8 cellular contexts compared by ENCODE assay signal in genomic region chr12:120200364-120200817, GRCh38. TPM values are rescaled to one million over a fixed set of nuclear protein-coding genes. Genes with fewer than 3 reads are reported as not detected.
DNase-seq lines count a peak whose midpoint lies in the region; ATAC-seq and TF ChIP-seq lines count a peak whose summit lies in the region.
"Not testable (repeated sequence)": the region's sequence is repeated elsewhere in the genome, so short reads cannot be mapped to it uniquely, and the experiment has no call there.

No MANE protein-coding gene starts in this region.

- intact Hi-C loops in PC-9 (cut with micrococcal nuclease; ENCODE audit: unreplicated experiment) = loop anchor here (2.0 kb wide), 1 partner anchor 28 kb away; no protein-coding TSS in a partner anchor
- intact Hi-C loops in colonic mucosa (cut with DNase I); left ventricle myocardium inferior (cut with micrococcal nuclease); aorta (cut with DNase I): not testable (repeated sequence)

- CTCF ChIA-PET in PC-9 (lab: Charles Lee) = interaction anchor here (1.1 to 1.3 kb wide), 5 partner anchors 18 to 102 kb away, joined by 4 to 13 read pairs (median 8); partner anchors contain the start of genes PXN, RNU4-2 and SIRT4

- H3F3A ChIP-seq in GM23248 (ENCODE audit: insufficient read depth) (peaks cover 70% of the 10 kb centered on the region), PC-9 (ENCODE audit: insufficient read depth, low read depth) (peaks cover 56% of the 10 kb centered on the region)

- not testable (repeated sequence) for H3K9me3 ChIP-seq in GM23248 (ENCODE audit: low read depth); PC-9 (ENCODE audit: insufficient read depth, low read depth); colonic mucosa; left ventricle myocardium inferior (replicated peaks); mucosa of rectum (ENCODE audit: control insufficient read depth in 2 of 2, low read length in 2 of 2); aorta (ENCODE audit: control insufficient read depth, low read length)

- POLR2A ChIA-PET in PC-9 (lab: Charles Lee; ENCODE audit: unreplicated experiment) = interaction anchor here (0.7 to 1.6 kb wide), 5 partner anchors 48 to 381 kb away, joined by 3 to 58 read pairs (median 14); partner anchors contain the start of genes POP5 and RNU4-2

- not testable (repeated sequence) for H3K4me1 Mint-ChIP-seq in activated T-helper 17 cell treated with anti-CD3 and anti-CD28 coated beads, Interleukin-2, amount 50 U/mL, for 72 hours

- peak overlapping the region; percentile 93 for H3K4me2 ChIP-seq in GM23248 (ENCODE audit: unreplicated experiment)
- H3K4me2 ChIP-seq in PC-9 = peak overlapping the region; percentile 100

- 1% methylated on average over 17 of the region's 17 CpGs for WGBS in GM23248 (ENCODE audit: low coverage in 1 of 2, low lambda C conversion rate in 2 of 2, missing lambda C conversion rate in 2 of 2), 2 experiments
- WGBS in aorta, 2 donors = 2% methylated on average over 17 of the region's 17 CpGs

- H4K20me1 ChIP-seq in GM23248 (ENCODE audit: insufficient read depth) = not testable (repeated sequence)
- H4K20me1 ChIP-seq in PC-9 (ENCODE audit: insufficient read depth) = peaks cover 41% of the 10 kb centered on the region

- peaks cover 37% of the 10 kb centered on the region for H3K36me3 ChIP-seq in GM23248 (ENCODE audit: low read depth)
- H3K36me3 ChIP-seq in PC-9 (ENCODE audit: low read depth) = peaks cover 28% of the 10 kb centered on the region
- H3K36me3 ChIP-seq in colonic mucosa; aorta (ENCODE audit: control insufficient read depth in 1 of 2, insufficient read depth in 2 of 2, low read length in 1 of 2): not testable (repeated sequence)
- peaks cover 42% of the 10 kb centered on the region for H3K36me3 ChIP-seq in left ventricle myocardium inferior
- H3K36me3 ChIP-seq in mucosa of rectum (ENCODE audit: control insufficient read depth in 2 of 2, insufficient read depth in 2 of 2, low read length in 2 of 2) = peaks cover 25 to 29% of the 10 kb centered on the region in 2 donors

- H3K4me1 ChIP-seq in GM23248 (ENCODE audit: insufficient read depth) (peaks cover 37% of the 10 kb centered on the region), PC-9 (replicated peaks; ENCODE audit: insufficient read depth) (peaks cover 42% of the 10 kb centered on the region), colonic mucosa (peaks cover 11% of the 10 kb centered on the region), left ventricle myocardium inferior (peaks cover 51% of the 10 kb centered on the region), mucosa of rectum (ENCODE audit: control insufficient read depth in 2 of 2, insufficient read depth in 2 of 2, low read length in 2 of 2) (peaks cover 13 to 14% of the 10 kb centered on the region in 2 donors)
- not testable (repeated sequence) for H3K4me1 ChIP-seq in aorta (ENCODE audit: control insufficient read depth in 1 of 2, insufficient read depth in 2 of 2, low read length in 2 of 2)

- not testable (repeated sequence) for TF ChIP-seq CTCF in PC-9 (conservative IDR thresholded peaks at IDR 0.05); colonic mucosa (IDR thresholded peaks at IDR 0.05); left ventricle myocardium inferior (IDR thresholded peaks at IDR 0.05; ENCODE audit: borderline replicate concordance)

- H3K36me3 Mint-ChIP-seq in activated T-helper 17 cell treated with anti-CD3 and anti-CD28 coated beads, Interleukin-2, amount 50 U/mL, for 72 hours (ENCODE audit: low read depth) = peaks cover 59% of the 10 kb centered on the region

- not testable (repeated sequence) for H2AFZ ChIP-seq in GM23248, PC-9

- H3K79me2 ChIP-seq in GM23248 (ENCODE audit: insufficient read depth) = peaks cover 49% of the 10 kb centered on the region
- peaks cover 43% of the 10 kb centered on the region for H3K79me2 ChIP-seq in PC-9 (ENCODE audit: low read depth)

- H3K4me3 Mint-ChIP-seq in activated T-helper 17 cell treated with anti-CD3 and anti-CD28 coated beads, Interleukin-2, amount 50 U/mL, for 72 hours = peak overlapping the region; percentile 89

- not testable (repeated sequence) for H3K27me3 ChIP-seq in GM23248 (replicated peaks; ENCODE audit: insufficient read depth); PC-9 (ENCODE audit: insufficient read depth, low read depth); colonic mucosa; left ventricle myocardium inferior (ENCODE audit: low read depth); mucosa of rectum (ENCODE audit: control insufficient read depth in 2 of 2, insufficient read depth in 2 of 2, low read length in 2 of 2); aorta (ENCODE audit: control insufficient read depth in 1 of 2, insufficient read depth in 2 of 2, low read length in 1 of 2)

- peak overlapping the region; percentile 93 for H3K27ac ChIP-seq in GM23248
- peak overlapping the region; percentile 93 for H3K27ac ChIP-seq in PC-9
- peak overlapping the region; percentile 92 for H3K27ac ChIP-seq in colonic mucosa
- H3K27ac ChIP-seq in left ventricle myocardium inferior (replicated peaks) = peak overlapping the region; percentile 94
- H3K27ac ChIP-seq in mucosa of rectum (ENCODE audit: low read depth in 2 of 2, low read length in 2 of 2) = peak overlapping the region; percentile 84 to 86
- H3K27ac ChIP-seq in aorta (ENCODE audit: low read depth in 1 of 2, low read length in 2 of 2) = peak overlapping the region in 1 of 2 donors; percentile 25

- ATAC-seq in activated T-helper 17 cell treated with anti-CD3 and anti-CD28 coated beads, Interleukin-2, amount 50 U/mL, for 72 hours (replicated peaks); aorta (ENCODE audit: low FRiP score): not testable (repeated sequence)

- H3K4me3 ChIP-seq in GM23248 (peak overlapping the region; percentile 99), PC-9 (peak overlapping the region; percentile 64), colonic mucosa (peak overlapping the region; percentile 86), left ventricle myocardium inferior (peak overlapping the region; percentile 95), mucosa of rectum (ENCODE audit: low read length in 2 of 2) (peak overlapping the region; percentile 80 to 99), skeletal muscle cell (ENCODE audit: low read depth, low read length) (peak overlapping the region; percentile 93), aorta (ENCODE audit: low read length in 2 of 2) (peak overlapping the region; percentile 22 to 96)

- not testable (repeated sequence) for H3K9me2 ChIP-seq in GM23248 (ENCODE audit: insufficient read depth); PC-9 (ENCODE audit: insufficient read depth)

- H3K9ac ChIP-seq in GM23248 (peak overlapping the region; percentile 100), colonic mucosa (ENCODE audit: low read depth in 2 of 2, low read length in 2 of 2) (peak overlapping the region; percentile 95), mucosa of rectum (ENCODE audit: low read depth in 1 of 2, low read length in 2 of 2) (peak overlapping the region; percentile 96 to 97)

- peak overlapping the region; percentile 98 for H3K27ac Mint-ChIP-seq in activated T-helper 17 cell treated with anti-CD3 and anti-CD28 coated beads, Interleukin-2, amount 50 U/mL, for 72 hours

- not testable (repeated sequence) for H3K27me3 Mint-ChIP-seq in activated T-helper 17 cell treated with anti-CD3 and anti-CD28 coated beads, Interleukin-2, amount 50 U/mL, for 72 hours

- peak; percentile 26 for DNase-seq in GM23248
- DNase-seq in PC-9; colonic mucosa; left ventricle myocardium inferior; skeletal muscle cell (ENCODE audit: low read depth); aorta: not testable (repeated sequence)

- in situ Hi-C loops in GM23248 (cut with MboI) = not testable (repeated sequence)

- BruUV-seq in PC-9 (replicated peaks; lab: Mats Ljungman, UMichigan) = TSS peak; percentile 51

- H3K9me3 Mint-ChIP-seq in activated T-helper 17 cell treated with anti-CD3 and anti-CD28 coated beads, Interleukin-2, amount 50 U/mL, for 72 hours = not testable (repeated sequence)

RNA-seq across cellular contexts. Expression of gene RPLP0, which starts 0.5 kb away (rescaled TPM):
- total RNA-seq in GM23248 (2014; rRNA removed; shearing (Covaris generic)) = 4,120 and 4,786 TPM in 2 replicates
- polyA plus RNA-seq in GM23248 (2016; fragmentation: Nextera tagmentation; extraction: Ambion mirVana) (1,272 and 1,276 TPM in 2 replicates), aorta (1,000 to 10,000 TPM; 2,250 to 2,543 TPM)
- total RNA-seq in PC-9 (2021) (2,334 and 2,540 TPM in 2 replicates), colonic mucosa (1,000 to 10,000 TPM; 1,834 to 2,096 TPM), left ventricle myocardium inferior (712 TPM), aorta (1,000 to 10,000 TPM; 1,136 to 1,236 TPM)
- total RNA-seq in activated T-helper 17 cell treated with anti-CD3 and anti-CD28 coated beads, Interleukin-2, amount 50 U/mL, for 72 hours = 1,000 to 10,000 TPM; 3,687 to 4,380 TPM

RNA-seq across cellular contexts. Expression of gene GCN1, which starts 5.9 kb away (rescaled TPM):
- total RNA-seq in GM23248 (2014; rRNA removed; shearing (Covaris generic)) = 74.8 and 79.7 TPM in 2 replicates
- polyA plus RNA-seq in GM23248 (2016; fragmentation: Nextera tagmentation; extraction: Ambion mirVana) = 24.2 and 24.5 TPM in 2 replicates
- total RNA-seq in PC-9 (2021) = 116 and 119 TPM in 2 replicates
- total RNA-seq in activated T-helper 17 cell treated with anti-CD3 and anti-CD28 coated beads, Interleukin-2, amount 50 U/mL, for 72 hours = 100 to 1,000 TPM in 1 of 2 donors, 10 to 100 TPM in 1; 94.4 to 177 TPM
- 100 to 1,000 TPM in 1 of 2 donors, 10 to 100 TPM in 1; 53.4 to 144 TPM for total RNA-seq in colonic mucosa
- total RNA-seq in left ventricle myocardium inferior = 36.0 TPM
- 10 to 100 TPM; 75.1 to 89.8 TPM for total RNA-seq in aorta
- 10 to 100 TPM in 1 of 2 donors, 1 to 10 TPM in 1; 6.4 to 22.1 TPM for polyA plus RNA-seq in aorta
